Comparison of ENCODE assay signal across 1 cellular context in genomic region chr6:113805167-113805835, GRCh38.
A peak's percentile ranks its signal among the peaks of the same experiment; 100 is the strongest.
TF ChIP-seq lines count a peak whose summit lies in the region.

No MANE protein-coding gene starts in this region.

TF ChIP-seq in GM12878, 131 proteins besides CTCF, POLR2A, EP300 and RAD21 (continued from another document):
- TF ChIP-seq MLLT1 (IDR thresholded peaks at IDR 0.05): 0 out of 2 replicates have a peak, but pooled peaks have one; percentile 7
